Comparison of ENCODE assay signal across 8 cellular contexts in the genomic region with DNA sequence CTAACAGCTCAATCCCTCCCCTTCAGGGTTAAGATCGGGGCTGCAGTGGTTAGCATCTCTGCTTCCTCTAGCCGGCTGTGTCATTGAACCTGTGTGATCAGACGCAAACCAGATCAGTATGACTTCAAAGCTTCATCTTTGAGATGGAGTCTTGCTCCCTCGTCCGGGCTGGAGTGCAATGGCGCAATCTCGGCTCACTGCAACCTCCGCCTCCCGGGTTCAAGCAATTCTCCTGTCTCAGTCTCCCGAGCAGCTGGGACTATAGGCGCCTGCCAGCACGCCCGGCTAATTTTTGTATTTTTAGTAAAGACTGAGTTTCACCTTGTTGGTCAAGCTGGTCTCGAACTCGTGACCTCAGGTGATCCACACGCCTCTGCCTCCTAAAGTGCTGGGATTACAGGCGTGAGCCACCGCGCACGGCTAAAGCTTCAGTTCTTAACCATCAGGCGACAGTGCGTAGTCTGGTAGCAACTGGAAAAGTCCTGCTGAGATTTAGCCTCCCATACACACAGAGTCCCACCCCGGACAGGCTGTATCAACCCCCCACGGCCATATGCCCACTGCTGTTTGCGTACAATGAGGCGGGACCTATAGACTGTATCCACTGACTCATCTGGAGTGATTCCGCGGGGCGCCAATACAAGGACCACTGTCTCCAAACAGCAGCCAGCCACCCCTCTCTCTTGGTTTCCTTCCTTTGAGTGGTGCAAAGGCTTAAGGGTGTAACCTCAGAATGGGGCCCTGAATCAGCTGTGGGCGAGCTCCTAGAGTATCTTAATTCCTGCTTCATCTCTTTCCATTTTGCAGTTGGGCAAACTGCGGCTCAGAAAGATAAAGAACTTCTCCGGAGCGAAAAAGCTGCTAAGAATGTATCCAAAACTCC. TPM values are rescaled to one million over a fixed set of nuclear protein-coding genes. Genes with fewer than 3 reads are reported as not detected.
DNase-seq lines count a peak whose midpoint lies in the region; ATAC-seq and TF ChIP-seq lines count a peak whose summit lies in the region.

No MANE protein-coding gene starts in this region.

- H3K36me3 ChIP-seq in left lung, result no peaks in the 10 kb centered on the region

- peak; percentile 47 for ATAC-seq in HG02798 (IDR thresholded peaks at IDR 0.05; ENCODE audit: poor library complexity, unreplicated experiment)
- ATAC-seq in left lung, result peak; percentile 63

- peak overlapping the region; percentile 95 for H3K4me3 Mint-ChIP-seq in chondrocyte (ENCODE audit: unreplicated experiment)

- H3K27ac ChIP-seq in left lung, result peak overlapping the region; percentile 97 to 98

- H3K27me3 ChIP-seq in left lung, result no peaks in the 10 kb centered on the region

- no peaks in the 10 kb centered on the region for H3K27me3 Mint-ChIP-seq in chondrocyte (ENCODE audit: low read depth)

- DNase-seq in NCI-H1417 (lab: John Stamatoyannopoulos, UW) (peak; percentile 61 to 87 (median 75)), NCI-H1417 treated with DMSO at 0.1 percent for 48 hours (lab: John Stamatoyannopoulos, UW) (no peak), NCI-H2081 treated with DMSO at 0.1 percent for 48 hours (lab: John Stamatoyannopoulos, UW) (peak; percentile 81), chondrocyte (ENCODE audit: low spot score) (no peak), left lung (peak in 1 of 2 donors; percentile 73)
- peak; percentile 53 for DNase-seq in activated CD4-positive, alpha-beta T cell treated with anti-CD3 and anti-CD28 coated beads for 1 hour
- peak; percentile 58 to 60 for DNase-seq in stimulated activated CD4-positive, alpha-beta T cell treated with anti-CD3 and anti-CD28 coated beads, Interleukin-2, amount 100 ng/mL, for 48 hours

- H3K4me3 ChIP-seq in left lung, result peak overlapping the region; percentile 75 to 82

- H3K4me1 ChIP-seq in left lung, result peaks cover 0 to 29% of the 10 kb centered on the region in 2 donors

- no peaks in the 10 kb centered on the region for H3K9me3 Mint-ChIP-seq in chondrocyte (ENCODE audit: low read depth)

- intact Hi-C loops in left lung (cut with DNase I), result no loop called here

- H3K4me1 Mint-ChIP-seq in chondrocyte (ENCODE audit: low read depth), result peaks cover 28% of the 10 kb centered on the region

- peak overlapping the region; percentile 96 for H3K27ac Mint-ChIP-seq in chondrocyte (ENCODE audit: unreplicated experiment)

- no peaks in the 10 kb centered on the region for H3K9me3 ChIP-seq in left lung

- H3K36me3 Mint-ChIP-seq in chondrocyte (ENCODE audit: low read depth), result no peaks in the 10 kb centered on the region

- TF ChIP-seq CTCF in chondrocyte (IDR thresholded peaks at IDR 0.05) (peak; percentile 43), left lung (IDR thresholded peaks at IDR 0.05) (no peak)

RNA-seq across cellular contexts. Expression of a gene that starts 23.3 kb away (rescaled TPM):
- total RNA-seq in chondrocyte (not detected in 3 replicates), left lung (not detected)

RNA-seq across cellular contexts. Expression of a gene that starts 27.8 kb away (rescaled TPM):
- total RNA-seq in chondrocyte (250 to 272 TPM (median 259 TPM) in 3 replicates), left lung (100 to 1,000 TPM; 277 to 292 TPM)

RNA-seq across cellular contexts. Expression of a gene that starts 47.9 kb away (rescaled TPM):
- total RNA-seq in chondrocyte (not detected in 3 replicates), left lung (not detected)

Comparison
In these comparisons a context has a peak if more than half of its experiments do, and no peak if none do; other contexts are left out.
1. DNase-seq: peak in NCI-H1417 (3 of 3), NCI-H2081 treated with DMSO at 0.1 percent for 48 hours (single experiment), activated CD4-positive, alpha-beta T cell treated with anti-CD3 and anti-CD28 coated beads for 1 hour (single experiment) and stimulated activated CD4-positive, alpha-beta T cell treated with anti-CD3 and anti-CD28 coated beads, Interleukin-2, amount 100 ng/mL, for 48 hours (2 of 2); none in NCI-H1417 treated with DMSO at 0.1 percent for 48 hours (single experiment) and chondrocyte (single experiment).